In the genomic region with DNA sequence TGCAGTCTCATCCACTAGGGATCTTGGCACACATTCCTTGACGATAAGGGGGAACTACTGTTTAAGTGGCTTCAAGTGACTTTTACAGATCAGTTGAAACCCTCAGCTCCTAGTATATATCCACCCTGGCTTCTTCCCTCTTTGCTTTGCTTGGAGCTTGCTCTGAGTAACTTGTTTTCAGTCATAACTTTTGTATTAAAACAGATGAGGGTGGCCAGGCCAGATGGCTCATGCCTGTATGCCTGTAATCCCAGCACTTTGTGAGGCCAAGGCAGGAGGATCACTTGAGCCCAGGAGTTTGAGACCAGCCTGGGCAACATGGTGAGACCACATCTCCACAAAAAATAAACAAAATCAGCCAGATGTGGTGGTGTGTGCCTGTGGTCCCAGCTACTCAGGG, we compare ENCODE assay signal across 29 cellular contexts. TPM values are rescaled to one million over a fixed set of nuclear protein-coding genes. Genes with fewer than 3 reads are reported as not detected.
DNase-seq lines count a peak whose midpoint lies in the region; ATAC-seq and TF ChIP-seq lines count a peak whose summit lies in the region.
"Had no signal": no experiment of that assay in that cellular context is flagged by ENCODE, and none has a peak within 500 bp of the region (broad histone marks: within the 10 kb centered on the region; RNA-seq: fewer than 3 reads in every experiment).

No MANE protein-coding gene starts in this region.

- H3K27me3 ChIP-seq in CD4-positive, CD25-positive, alpha-beta regulatory T cell (ENCODE audit: control insufficient read depth, insufficient read depth, low read length): no peaks in the 10 kb centered on the region
- no peaks in the 10 kb centered on the region for H3K27me3 ChIP-seq in CD8-positive, alpha-beta memory T cell (ENCODE audit: insufficient read depth, low read length, poor library complexity, severe bottlenecking)
- no peaks in the 10 kb centered on the region for H3K27me3 ChIP-seq in A673 (replicated peaks; ENCODE audit: insufficient read depth, low read depth, low read length, poor library complexity)
- H3K27me3 ChIP-seq: BLaER1 had no signal

- BruUV-seq in A673 (replicated peaks; lab: Mats Ljungman, UMichigan): no TSS peak

- peaks cover 13% of the 10 kb centered on the region for H3K27me3 Mint-ChIP-seq in CD4-positive, CD25-positive, alpha-beta regulatory T cell
- no peaks in the 10 kb centered on the region for H3K27me3 Mint-ChIP-seq in WTC11 (ENCODE audit: low read depth)
- H3K27me3 Mint-ChIP-seq in CD8-positive, alpha-beta memory T cell: peaks cover 2 to 4% of the 10 kb centered on the region in 2 donors
- H3K27me3 Mint-ChIP-seq in activated CD4-positive, alpha-beta memory T cell treated with anti-CD3 and anti-CD28 coated beads for 36 hours: no peaks in the 10 kb centered on the region
- H3K27me3 Mint-ChIP-seq: central memory CD8-positive, alpha-beta T cell; progenitor cell of endocrine pancreas had no signal

- no peak overlapping the region for H3K27ac ChIP-seq in CD4-positive, CD25-positive, alpha-beta regulatory T cell (ENCODE audit: insufficient read depth, low read length, poor library complexity, severe bottlenecking)
- H3K27ac ChIP-seq in CD8-positive, alpha-beta memory T cell (ENCODE audit: low read depth, low read length): no peak overlapping the region
- no peak overlapping the region for H3K27ac ChIP-seq in A673 (ENCODE audit: low read depth, low read length, poor library complexity, severe bottlenecking)
- H3K27ac ChIP-seq: BLaER1 had no signal

- H3K36me3 Mint-ChIP-seq in CD4-positive, CD25-positive, alpha-beta regulatory T cell: no peaks in the 10 kb centered on the region
- no peaks in the 10 kb centered on the region for H3K36me3 Mint-ChIP-seq in WTC11
- H3K36me3 Mint-ChIP-seq in stimulated activated effector memory CD8-positive, alpha-beta T cell treated with anti-CD3 and anti-CD28 coated beads, Interleukin-12 subunit alpha, Interleukin-12 subunit beta, amount 100 ng/mL, for 72 hours: no peaks in the 10 kb centered on the region
- H3K36me3 Mint-ChIP-seq in CD8-positive, alpha-beta memory T cell: peaks cover 0 to 1% (median 0%) of the 10 kb centered on the region in 3 donors
- no peaks in the 10 kb centered on the region for H3K36me3 Mint-ChIP-seq in activated CD4-positive, alpha-beta memory T cell treated with anti-CD3 and anti-CD28 coated beads for 36 hours

- no peaks in the 10 kb centered on the region for H3K9me3 Mint-ChIP-seq in CD4-positive, CD25-positive, alpha-beta regulatory T cell
- no peaks in the 10 kb centered on the region for H3K9me3 Mint-ChIP-seq in WTC11
- no peaks in the 10 kb centered on the region for H3K9me3 Mint-ChIP-seq in stimulated activated effector memory CD8-positive, alpha-beta T cell treated with anti-CD3 and anti-CD28 coated beads, Interleukin-12 subunit alpha, Interleukin-12 subunit beta, amount 100 ng/mL, for 72 hours
- H3K9me3 Mint-ChIP-seq in CD8-positive, alpha-beta memory T cell: no peaks in the 10 kb centered on the region
- H3K9me3 Mint-ChIP-seq in activated CD4-positive, alpha-beta memory T cell treated with anti-CD3 and anti-CD28 coated beads for 36 hours: no peaks in the 10 kb centered on the region
- H3K9me3 Mint-ChIP-seq: central memory CD8-positive, alpha-beta T cell; neural crest cell had no signal

- TF ChIP-seq CTCF in WTC11 (IDR thresholded peaks at IDR 0.05): no peak
- no peak for TF ChIP-seq CTCF in A673 (conservative IDR thresholded peaks at IDR 0.05; ENCODE audit: low read depth, low read length)

- peak overlapping the region in 3 of 4 donors; percentile 18 to 51 (median 41) for H3K4me3 Mint-ChIP-seq in CD4-positive, CD25-positive, alpha-beta regulatory T cell
- H3K4me3 Mint-ChIP-seq in WTC11: no peak overlapping the region
- H3K4me3 Mint-ChIP-seq in stimulated activated effector memory CD8-positive, alpha-beta T cell treated with anti-CD3 and anti-CD28 coated beads, Interleukin-12 subunit alpha, Interleukin-12 subunit beta, amount 100 ng/mL, for 72 hours: no peak overlapping the region
- H3K4me3 Mint-ChIP-seq in CD8-positive, alpha-beta memory T cell: no peak overlapping the region
- H3K4me3 Mint-ChIP-seq in activated CD4-positive, alpha-beta memory T cell treated with anti-CD3 and anti-CD28 coated beads for 36 hours: no peak overlapping the region
- H3K4me3 Mint-ChIP-seq: central memory CD8-positive, alpha-beta T cell; neural crest cell had no signal

- intact Hi-C loops in A673 (cut with micrococcal nuclease; ENCODE audit: unreplicated experiment): loop anchor here (5.0 to 10.0 kb wide), 3 partner anchors 197 to 545 kb away; a partner anchor contains a TSS
- intact Hi-C loops in activated CD4-positive, alpha-beta memory T cell treated with anti-CD3 and anti-CD28 coated beads for 36 hours (cut with micrococcal nuclease): loop anchor here (2.0 to 5.0 kb wide), 3 partner anchors 49 to 212 kb away; no protein-coding TSS in a partner anchor

- peaks cover 8 to 23% (median 8%) of the 10 kb centered on the region in 4 donors for H3K4me1 Mint-ChIP-seq in CD4-positive, CD25-positive, alpha-beta regulatory T cell
- H3K4me1 Mint-ChIP-seq in WTC11: peaks cover 27% of the 10 kb centered on the region
- peaks cover 10% of the 10 kb centered on the region for H3K4me1 Mint-ChIP-seq in stimulated activated effector memory CD8-positive, alpha-beta T cell treated with anti-CD3 and anti-CD28 coated beads, Interleukin-12 subunit alpha, Interleukin-12 subunit beta, amount 100 ng/mL, for 72 hours
- peaks cover 8 to 15% (median 10%) of the 10 kb centered on the region in 3 donors for H3K4me1 Mint-ChIP-seq in CD8-positive, alpha-beta memory T cell
- H3K4me1 Mint-ChIP-seq in activated CD4-positive, alpha-beta memory T cell treated with anti-CD3 and anti-CD28 coated beads for 36 hours (ENCODE audit: low read depth): peaks cover 19% of the 10 kb centered on the region

- peak overlapping the region in 2 of 3 donors; percentile 17 to 83 for H3K27ac Mint-ChIP-seq in CD4-positive, CD25-positive, alpha-beta regulatory T cell
- H3K27ac Mint-ChIP-seq in WTC11: peak overlapping the region; percentile 98; the same call in 1 of the 2 replicates
- peak overlapping the region; percentile 33 for H3K27ac Mint-ChIP-seq in stimulated activated effector memory CD8-positive, alpha-beta T cell treated with anti-CD3 and anti-CD28 coated beads, Interleukin-12 subunit alpha, Interleukin-12 subunit beta, amount 100 ng/mL, for 72 hours
- no peak overlapping the region for H3K27ac Mint-ChIP-seq in CD8-positive, alpha-beta memory T cell
- no peak overlapping the region for H3K27ac Mint-ChIP-seq in activated CD4-positive, alpha-beta memory T cell treated with anti-CD3 and anti-CD28 coated beads for 36 hours
- H3K27ac Mint-ChIP-seq: progenitor cell of endocrine pancreas had no signal

- DNase-seq in CD4-positive, CD25-positive, alpha-beta regulatory T cell: no peak
- DNase-seq in WTC11 (ENCODE audit: low spot score): no peak
- peak; percentile 65 for DNase-seq in fibroblast of peridontal ligament (ENCODE audit: extremely low read depth)
- DNase-seq in stimulated activated effector memory CD8-positive, alpha-beta T cell treated with anti-CD3 and anti-CD28 coated beads, Interleukin-12 subunit alpha, Interleukin-12 subunit beta, amount 100 ng/mL, for 72 hours (ENCODE audit: low spot score in 2 of 2): no peak
- no peak for DNase-seq in CD8-positive, alpha-beta memory T cell
- no peak for DNase-seq in A673 (ENCODE audit: low spot score)
- no peak for DNase-seq in iPS-NIHi7 (ENCODE audit: extremely low spot score)
- DNase-seq in activated CD4-positive, alpha-beta memory T cell treated with anti-CD3 and anti-CD28 coated beads for 36 hours: no peak
- DNase-seq: ACHN; activated CD4-positive, alpha-beta T cell treated with anti-CD3 and anti-CD28 coated beads for 4 hours; activated gamma-delta T cell treated with Interleukin-2 at 50 U/mL for 16 hours; activated T-cell treated with anti-CD3 and anti-CD28 coated beads, Interleukin-2, amount 50 U/mL, for 1 hour; DMS79 treated with DMSO at 0.1 percent for 48 hours; foreskin melanocyte; GF-D8; Karpas-422; left cardiac atrium; NCI-H146; NCI-H2107; NCI-H774; RPMI8226; stimulated activated naive CD4-positive, alpha-beta T cell treated with Interleukin-2 at 50 U/mL for 16 hours; T-helper 2 cell had no signal

- H3K36me3 ChIP-seq in CD4-positive, CD25-positive, alpha-beta regulatory T cell (ENCODE audit: control insufficient read depth, insufficient read depth, low read length): no peaks in the 10 kb centered on the region
- H3K36me3 ChIP-seq in CD8-positive, alpha-beta memory T cell (ENCODE audit: insufficient read depth, low read length): no peaks in the 10 kb centered on the region
- H3K36me3 ChIP-seq in A673 (ENCODE audit: insufficient read depth, low read length, poor library complexity, severe bottlenecking): no peaks in the 10 kb centered on the region
- H3K36me3 ChIP-seq: BLaER1 had no signal

- no peaks in the 10 kb centered on the region for H3K9me3 ChIP-seq in CD4-positive, CD25-positive, alpha-beta regulatory T cell (ENCODE audit: control insufficient read depth in 2 of 2, low read length in 2 of 2)
- no peaks in the 10 kb centered on the region for H3K9me3 ChIP-seq in CD8-positive, alpha-beta memory T cell (ENCODE audit: low read length)
- H3K9me3 ChIP-seq in A673 (ENCODE audit: low read depth, low read length, poor library complexity, severe bottlenecking): no peaks in the 10 kb centered on the region
- H3K9me3 ChIP-seq: BLaER1 had no signal

- ATAC-seq in CD4-positive, CD25-positive, alpha-beta regulatory T cell (ENCODE audit: low read depth in 2 of 2): no peak
- ATAC-seq in WTC11: no peak
- ATAC-seq in stimulated activated effector memory CD8-positive, alpha-beta T cell treated with anti-CD3 and anti-CD28 coated beads, Interleukin-12 subunit alpha, Interleukin-12 subunit beta, amount 100 ng/mL, for 72 hours: no peak
- ATAC-seq: left cardiac atrium, sciatic nerve had no signal

- POLR2A ChIA-PET in WTC11 (lab: Charles Lee) (interaction anchor here (1.0 to 1.9 kb wide), 2 partner anchors 38 to 47 kb away, joined by 4 to 5 read pairs; no protein-coding TSS in a partner anchor), A673 (lab: Charles Lee; ENCODE audit: low non-redundant PET) (no interaction called here)
- POLR2A ChIA-PET in CD8-positive, alpha-beta memory T cell (lab: Charles Lee): no interaction called here
- POLR2A ChIA-PET in activated CD4-positive, alpha-beta memory T cell treated with anti-CD3 and anti-CD28 coated beads for 36 hours (lab: Charles Lee): no interaction called here

- CTCF ChIA-PET in WTC11 (lab: Charles Lee): interaction anchor here (1.0 to 2.9 kb wide), 4 partner anchors 9 to 322 kb away, joined by 4 to 25 read pairs (median 14); no protein-coding TSS in a partner anchor
- CTCF ChIA-PET in CD8-positive, alpha-beta memory T cell (lab: Charles Lee): interaction anchor here (0.7 to 2.4 kb wide), 5 partner anchors 11 to 368 kb away, joined by 3 to 9 read pairs (median 4); no protein-coding TSS in a partner anchor
- CTCF ChIA-PET in A673 (lab: Charles Lee): no interaction called here
- CTCF ChIA-PET in activated CD4-positive, alpha-beta memory T cell treated with anti-CD3 and anti-CD28 coated beads for 36 hours (lab: Charles Lee): interaction anchor here (0.6 to 3.0 kb wide), 8 partner anchors 15 to 371 kb away, joined by 3 to 18 read pairs (median 4); a partner anchor contains a TSS

- peaks cover 17% of the 10 kb centered on the region for H3K4me1 ChIP-seq in CD4-positive, CD25-positive, alpha-beta regulatory T cell (ENCODE audit: control insufficient read depth, insufficient read depth, low read length, poor library complexity, severe bottlenecking)
- peaks cover 4% of the 10 kb centered on the region for H3K4me1 ChIP-seq in CD8-positive, alpha-beta memory T cell (ENCODE audit: insufficient read depth, low read length)
- H3K4me1 ChIP-seq in A673 (ENCODE audit: insufficient read depth, low read length, poor library complexity, severe bottlenecking): peaks cover 8% of the 10 kb centered on the region

- H3K4me3 ChIP-seq in CD4-positive, CD25-positive, alpha-beta regulatory T cell (ENCODE audit: low read depth, low read length): no peak overlapping the region
- no peak overlapping the region for H3K4me3 ChIP-seq in CD8-positive, alpha-beta memory T cell (ENCODE audit: low read length)
- H3K4me3 ChIP-seq in A673 (ENCODE audit: low read depth, low read length, poor library complexity, severe bottlenecking): no peak overlapping the region
- H3K4me3 ChIP-seq: BLaER1 had no signal

RNA-seq across cellular contexts. Expression of a gene that starts 42.4 kb away (rescaled TPM):
- 0.91 TPM for total RNA-seq in CD4-positive, CD25-positive, alpha-beta regulatory T cell
- 1 to 10 TPM in 1 of 4 donors, under 1 TPM in 3; 0.38 to 1.9 (median 0.73) TPM for polyA plus RNA-seq in CD4-positive, CD25-positive, alpha-beta regulatory T cell
- 0.76 to 1.4 TPM (median 1.1 TPM) in 3 replicates for total RNA-seq in WTC11 (2021)
- total RNA-seq in CD8-positive, alpha-beta memory T cell: 10 to 100 TPM; 37.1 to 37.2 TPM
- 188 TPM for polyA plus RNA-seq in CD8-positive, alpha-beta memory T cell
- total RNA-seq in A673 (2021): not detected in 2 replicates
- 1 to 10 TPM; 1.4 to 1.5 TPM for total RNA-seq in activated CD4-positive, alpha-beta memory T cell treated with anti-CD3 and anti-CD28 coated beads for 36 hours
- total RNA-seq: endothelial cell of umbilical vein, neural crest cell, progenitor cell of endocrine pancreas had no signal
- polyA plus RNA-seq: endothelial cell of umbilical vein had no signal

Comparison
In these comparisons a context has a peak if more than half of its experiments do, and no peak if none do; other contexts are left out.
1. H3K27ac Mint-ChIP-seq: peak in CD4-positive, CD25-positive, alpha-beta regulatory T cell (2 of 3), WTC11 (single experiment) and stimulated activated effector memory CD8-positive, alpha-beta T cell treated with anti-CD3 and anti-CD28 coated beads, Interleukin-12 subunit alpha, Interleukin-12 subunit beta, amount 100 ng/mL, for 72 hours (single experiment); none in CD8-positive, alpha-beta memory T cell (0 of 8) and activated CD4-positive, alpha-beta memory T cell treated with anti-CD3 and anti-CD28 coated beads for 36 hours (single experiment).
2. H3K4me3 Mint-ChIP-seq: peak in CD4-positive, CD25-positive, alpha-beta regulatory T cell (3 of 4); none in WTC11 (single experiment), stimulated activated effector memory CD8-positive, alpha-beta T cell treated with anti-CD3 and anti-CD28 coated beads, Interleukin-12 subunit alpha, Interleukin-12 subunit beta, amount 100 ng/mL, for 72 hours (single experiment), CD8-positive, alpha-beta memory T cell (0 of 7) and activated CD4-positive, alpha-beta memory T cell treated with anti-CD3 and anti-CD28 coated beads for 36 hours (single experiment).
3. RNA of a gene that starts 42.4 kb away (total RNA-seq): 37.1 to 37.2 TPM in CD8-positive, alpha-beta memory T cell; 1.4 to 1.5 TPM in activated CD4-positive, alpha-beta memory T cell treated with anti-CD3 and anti-CD28 coated beads for 36 hours, 0.76 to 1.4 TPM in WTC11, 0.91 TPM in CD4-positive, CD25-positive, alpha-beta regulatory T cell (single experiment) and not detected in A673; every median in the first group is over 10 times any median in the second.